In genomic region chr6:142943746-142944125, GRCh38 we compare ENCODE assay signal across 8 cellular contexts. TPM values are rescaled to one million over a fixed set of nuclear protein-coding genes. Genes with fewer than 3 reads are reported as not detected.
A peak's percentile ranks its signal among the peaks of the same experiment; 100 is the strongest.
DNase-seq lines count a peak whose midpoint lies in the region; ATAC-seq and TF ChIP-seq lines count a peak whose summit lies in the region.

No MANE protein-coding gene starts in this region.

- 13 to 23% (median 16%) methylated on average over 8 of the region's 8 CpGs for WGBS in adrenal gland, 4 donors

- DNase-seq in GM03348 (ENCODE audit: low spot score) (peak; percentile 16), RWPE1 (ENCODE audit: low spot score) (no peak), adrenal gland (peak in 6 of 7 donors; percentile 16 to 61 (median 24)), CD1c-positive myeloid dendritic cell (ENCODE audit: extremely low spot score) (no peak), UCSD-AML1 (lab: John Stamatoyannopoulos, UW; ENCODE audit: unreplicated experiment) (no peak)
- DNase-seq in stimulated activated CD4-positive, alpha-beta T cell treated with anti-CD3 and anti-CD28 coated beads, Interleukin-2, amount 100 ng/mL, for 24 hours = peak; percentile 25 to 51

- no peaks in the 10 kb centered on the region for H3K9me3 ChIP-seq in adrenal gland (replicated peaks in 1 of 3)
- H3K9me3 ChIP-seq in iPS-18c (ENCODE audit: control insufficient read depth, insufficient read depth, low read length) = no peaks in the 10 kb centered on the region

- intact Hi-C loops in adrenal gland (cut with DNase I) = loop anchor here (10.0 kb wide), 2 partner anchors 59 to 249 kb away; no protein-coding TSS in a partner anchor

- H3K27ac ChIP-seq in RWPE1 = peak overlapping the region; percentile 97
- peak overlapping the region; percentile 86 to 100 (median 99) for H3K27ac ChIP-seq in adrenal gland

- peaks cover 10 to 30% of the 10 kb centered on the region in 2 donors for H3K4me1 ChIP-seq in adrenal gland (replicated peaks in 1 of 2)

- CTCF ChIA-PET in RWPE1 (lab: Yijun Ruan, JAX) = no interaction called here

- TF ChIP-seq CTCF in RWPE1 (conservative IDR thresholded peaks at IDR 0.05; ENCODE audit: low read depth) (no peak), adrenal gland (IDR thresholded peaks at IDR 0.05) (no peak)

- H3K4me3 ChIP-seq in adrenal gland (peak overlapping the region in 3 of 4 donors; percentile 65 to 91 (median 90)), iPS-18c (ENCODE audit: insufficient read depth, low read depth, low read length) (peak overlapping the region; percentile 91)

- no peaks in the 10 kb centered on the region for H3K36me3 ChIP-seq in adrenal gland (replicated peaks in 1 of 2)

- POLR2A ChIA-PET in RWPE1 (lab: Yijun Ruan, JAX; ENCODE audit: low non-redundant PET) = no interaction called here

- no peak for TF ChIP-seq POLR2A in adrenal gland (IDR thresholded peaks at IDR 0.05)

- no peak for ATAC-seq in GM21723 (IDR thresholded peaks at IDR 0.05; ENCODE audit: unreplicated experiment)

- H3K27me3 ChIP-seq in adrenal gland = no peaks in the 10 kb centered on the region

RNA-seq across cellular contexts. Expression of gene HIVEP2, which starts 1.2 kb away (rescaled TPM):
- total RNA-seq in adrenal gland = 10 to 100 TPM; 10.7 to 27.6 (median 20.4) TPM
- polyA plus RNA-seq in adrenal gland = 1 to 10 TPM; 5.4 to 9.0 (median 8.4) TPM

Comparison
In these comparisons a context has a peak if more than half of its experiments do, and no peak if none do; other contexts are left out.
1. DNase-seq: peak in GM03348 (single experiment), adrenal gland (6 of 7) and stimulated activated CD4-positive, alpha-beta T cell treated with anti-CD3 and anti-CD28 coated beads, Interleukin-2, amount 100 ng/mL, for 24 hours (2 of 2); none in RWPE1 (single experiment), CD1c-positive myeloid dendritic cell (single experiment) and UCSD-AML1 (single experiment).